1 cellular context compared by ENCODE assay signal in genomic region chr11:120335928-120336640, GRCh38.
A peak's percentile ranks its signal among the peaks of the same experiment; 100 is the strongest.
TF ChIP-seq lines count a peak whose summit lies in the region.

A gene with protein sequence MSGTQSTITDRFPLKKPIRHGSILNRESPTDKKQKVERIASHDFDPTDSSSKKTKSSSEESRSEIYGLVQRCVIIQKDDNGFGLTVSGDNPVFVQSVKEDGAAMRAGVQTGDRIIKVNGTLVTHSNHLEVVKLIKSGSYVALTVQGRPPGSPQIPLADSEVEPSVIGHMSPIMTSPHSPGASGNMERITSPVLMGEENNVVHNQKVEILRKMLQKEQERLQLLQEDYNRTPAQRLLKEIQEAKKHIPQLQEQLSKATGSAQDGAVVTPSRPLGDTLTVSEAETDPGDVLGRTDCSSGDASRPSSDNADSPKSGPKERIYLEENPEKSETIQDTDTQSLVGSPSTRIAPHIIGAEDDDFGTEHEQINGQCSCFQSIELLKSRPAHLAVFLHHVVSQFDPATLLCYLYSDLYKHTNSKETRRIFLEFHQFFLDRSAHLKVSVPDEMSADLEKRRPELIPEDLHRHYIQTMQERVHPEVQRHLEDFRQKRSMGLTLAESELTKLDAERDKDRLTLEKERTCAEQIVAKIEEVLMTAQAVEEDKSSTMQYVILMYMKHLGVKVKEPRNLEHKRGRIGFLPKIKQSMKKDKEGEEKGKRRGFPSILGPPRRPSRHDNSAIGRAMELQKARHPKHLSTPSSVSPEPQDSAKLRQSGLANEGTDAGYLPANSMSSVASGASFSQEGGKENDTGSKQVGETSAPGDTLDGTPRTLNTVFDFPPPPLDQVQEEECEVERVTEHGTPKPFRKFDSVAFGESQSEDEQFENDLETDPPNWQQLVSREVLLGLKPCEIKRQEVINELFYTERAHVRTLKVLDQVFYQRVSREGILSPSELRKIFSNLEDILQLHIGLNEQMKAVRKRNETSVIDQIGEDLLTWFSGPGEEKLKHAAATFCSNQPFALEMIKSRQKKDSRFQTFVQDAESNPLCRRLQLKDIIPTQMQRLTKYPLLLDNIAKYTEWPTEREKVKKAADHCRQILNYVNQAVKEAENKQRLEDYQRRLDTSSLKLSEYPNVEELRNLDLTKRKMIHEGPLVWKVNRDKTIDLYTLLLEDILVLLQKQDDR (N-terminal part only) (plus strand): TSS chr11:120336413. CDS start chr11:120337244, 831 bp downstream.

TF ChIP-seq in HepG2, 621 proteins besides CTCF, POLR2A, EP300 and RAD21 (continued from another document and continues in another):
- peak; percentile 64; the same call in 1 of the 2 replicates for TF ChIP-seq ZBTB33 (CRISPR knock-in tag; IDR thresholded peaks at IDR 0.05)
- TF ChIP-seq, protein P1, sequence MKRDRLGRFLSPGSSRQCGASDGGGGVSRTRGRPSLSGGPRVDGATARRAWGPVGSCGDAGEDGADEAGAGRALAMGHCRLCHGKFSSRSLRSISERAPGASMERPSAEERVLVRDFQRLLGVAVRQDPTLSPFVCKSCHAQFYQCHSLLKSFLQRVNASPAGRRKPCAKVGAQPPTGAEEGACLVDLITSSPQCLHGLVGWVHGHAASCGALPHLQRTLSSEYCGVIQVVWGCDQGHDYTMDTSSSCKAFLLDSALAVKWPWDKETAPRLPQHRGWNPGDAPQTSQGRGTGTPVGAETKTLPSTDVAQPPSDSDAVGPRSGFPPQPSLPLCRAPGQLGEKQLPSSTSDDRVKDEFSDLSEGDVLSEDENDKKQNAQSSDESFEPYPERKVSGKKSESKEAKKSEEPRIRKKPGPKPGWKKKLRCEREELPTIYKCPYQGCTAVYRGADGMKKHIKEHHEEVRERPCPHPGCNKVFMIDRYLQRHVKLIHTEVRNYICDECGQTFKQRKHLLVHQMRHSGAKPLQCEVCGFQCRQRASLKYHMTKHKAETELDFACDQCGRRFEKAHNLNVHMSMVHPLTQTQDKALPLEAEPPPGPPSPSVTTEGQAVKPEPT (CRISPR knock-in tag; IDR thresholded peaks at IDR 0.05; ENCODE audit: low read depth), result no peak; the same call in 1 of the 2 replicates
- no peak for TF ChIP-seq ZNF773 (CRISPR knock-in tag; IDR thresholded peaks at IDR 0.05; ENCODE audit: borderline replicate concordance)
- no peak for TF ChIP-seq NFYB (CRISPR knock-in tag; IDR thresholded peaks at IDR 0.05)
- TF ChIP-seq, protein P2, sequence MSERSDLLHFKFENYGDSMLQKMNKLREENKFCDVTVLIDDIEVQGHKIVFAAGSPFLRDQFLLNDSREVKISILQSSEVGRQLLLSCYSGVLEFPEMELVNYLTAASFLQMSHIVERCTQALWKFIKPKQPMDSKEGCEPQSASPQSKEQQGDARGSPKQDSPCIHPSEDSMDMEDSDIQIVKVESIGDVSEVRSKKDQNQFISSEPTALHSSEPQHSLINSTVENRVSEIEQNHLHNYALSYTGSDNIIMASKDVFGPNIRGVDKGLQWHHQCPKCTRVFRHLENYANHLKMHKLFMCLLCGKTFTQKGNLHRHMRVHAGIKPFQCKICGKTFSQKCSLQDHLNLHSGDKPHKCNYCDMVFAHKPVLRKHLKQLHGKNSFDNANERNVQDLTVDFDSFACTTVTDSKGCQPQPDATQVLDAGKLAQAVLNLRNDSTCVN (CRISPR knock-in tag; IDR thresholded peaks at IDR 0.05; ENCODE audit: borderline replicate concordance), result no peak
- TF ChIP-seq CREB1 (IDR thresholded peaks at IDR 0.05), result peak; percentile 34; the same call in 1 of the 2 replicates
- 0 out of 2 replicates have a peak, but pooled peaks have one; percentile 14 for TF ChIP-seq CREB1 (CRISPR knock-in tag; IDR thresholded peaks at IDR 0.05)
- no peak for TF ChIP-seq ZKSCAN1 (IDR thresholded peaks at IDR 0.05; ENCODE audit: low read length)
- no peak; the same call in 1 of the 2 replicates for TF ChIP-seq ZNF362 (CRISPR knock-in tag; IDR thresholded peaks at IDR 0.05; ENCODE audit: borderline replicate concordance)
- TF ChIP-seq, protein P3, sequence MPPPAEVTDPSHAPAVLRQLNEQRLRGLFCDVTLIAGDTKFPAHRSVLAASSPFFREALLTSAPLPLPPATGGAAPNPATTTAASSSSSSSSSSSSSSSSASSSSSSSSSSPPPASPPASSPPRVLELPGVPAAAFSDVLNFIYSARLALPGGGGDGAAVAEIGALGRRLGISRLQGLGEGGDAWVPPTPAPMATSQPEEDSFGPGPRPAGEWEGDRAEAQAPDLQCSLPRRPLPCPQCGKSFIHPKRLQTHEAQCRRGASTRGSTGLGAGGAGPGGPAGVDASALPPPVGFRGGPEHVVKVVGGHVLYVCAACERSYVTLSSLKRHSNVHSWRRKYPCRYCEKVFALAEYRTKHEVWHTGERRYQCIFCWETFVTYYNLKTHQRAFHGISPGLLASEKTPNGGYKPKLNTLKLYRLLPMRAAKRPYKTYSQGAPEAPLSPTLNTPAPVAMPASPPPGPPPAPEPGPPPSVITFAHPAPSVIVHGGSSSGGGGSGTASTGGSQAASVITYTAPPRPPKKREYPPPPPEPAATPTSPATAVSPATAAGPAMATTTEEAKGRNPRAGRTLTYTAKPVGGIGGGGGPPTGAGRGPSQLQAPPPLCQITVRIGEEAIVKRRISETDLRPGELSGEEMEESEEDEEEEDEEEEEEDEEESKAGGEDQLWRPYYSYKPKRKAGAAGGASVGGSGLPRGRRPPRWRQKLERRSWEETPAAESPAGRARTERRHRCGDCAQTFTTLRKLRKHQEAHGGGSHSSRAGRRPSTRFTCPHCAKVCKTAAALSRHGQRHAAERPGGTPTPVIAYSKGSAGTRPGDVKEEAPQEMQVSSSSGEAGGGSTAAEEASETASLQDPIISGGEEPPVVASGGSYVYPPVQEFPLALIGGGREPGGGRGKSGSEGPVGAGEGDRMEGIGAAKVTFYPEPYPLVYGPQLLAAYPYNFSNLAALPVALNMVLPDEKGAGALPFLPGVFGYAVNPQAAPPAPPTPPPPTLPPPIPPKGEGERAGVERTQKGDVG (CRISPR knock-in tag; IDR thresholded peaks at IDR 0.05; ENCODE audit: borderline replicate concordance), result peak; percentile 61; the same call in 1 of the 2 replicates
- no peak; the same call in 1 of the 2 replicates for TF ChIP-seq PAX8 (CRISPR knock-in tag; IDR thresholded peaks at IDR 0.05; ENCODE audit: borderline replicate concordance)
- no peak for TF ChIP-seq KIAA2018 (CRISPR knock-in tag; IDR thresholded peaks at IDR 0.05; ENCODE audit: borderline replicate concordance)
- no peak for TF ChIP-seq ZFYVE20 (CRISPR knock-in tag; IDR thresholded peaks at IDR 0.05; ENCODE audit: borderline replicate concordance, low read depth)
- TF ChIP-seq PRDM15 (CRISPR knock-in tag; IDR thresholded peaks at IDR 0.05), result no peak
